Comparison of ENCODE assay signal across 1 cellular context in genomic region chr13:69857188-69857821, GRCh38.
TF ChIP-seq lines count a peak whose summit lies in the region.

No MANE protein-coding gene starts in this region.

TF ChIP-seq in H1, 55 proteins besides CTCF, POLR2A, EP300 and RAD21 (continued from another document):
- no peak for TF ChIP-seq CHD7 (IDR thresholded peaks at IDR 0.05; ENCODE audit: insufficient replicate concordance, low read length)
